21 cellular contexts compared by ENCODE assay signal in genomic region chr10:124164252-124164651, GRCh38.
"Had no signal": no experiment of that assay in that cellular context is flagged by ENCODE, and none has a peak within 500 bp of the region (broad histone marks: within the 10 kb centered on the region; RNA-seq: fewer than 3 reads in every experiment).

No MANE protein-coding gene starts in this region.

- DNase-seq: activated CD4-positive, alpha-beta memory T cell treated with anti-CD3 and anti-CD28 coated beads for 36 hours; activated CD4-positive, alpha-beta T cell treated with anti-CD3 and anti-CD28 coated beads for 48 hours; activated gamma-delta T cell; activated naive CD4-positive, alpha-beta T cell treated with anti-CD3 and anti-CD28 coated beads, Interleukin-2, amount 50 U/mL, for 16 hours; activated naive CD8-positive, alpha-beta T cell treated with anti-CD3 and anti-CD28 coated beads, Interleukin-2, amount 50 U/mL, for 24 hours; activated T-cell treated with anti-CD3 and anti-CD28 coated beads for 4 hours; body of pancreas; effector memory CD4-positive, alpha-beta T cell; gastrocnemius medialis; hypothalamus; left ventricle myocardium superior; mammary epithelial cell; mucosa of descending colon; naive thymus-derived CD4-positive, alpha-beta T cell; right cardiac atrium; stimulated activated CD4-positive, alpha-beta T cell treated with anti-CD3 and anti-CD28 coated beads, Interleukin-1b, Interleukin-23, amount 100 ng/mL, for 48 hours; substantia nigra; T-helper 9 cell; thyroid gland had no signal

- H3K4me1 ChIP-seq: body of pancreas, gastrocnemius medialis, thyroid gland had no signal

- ATAC-seq: activated naive CD8-positive, alpha-beta T cell treated with anti-CD3 and anti-CD28 coated beads, Interleukin-2, amount 50 U/mL, for 24 hours; body of pancreas; gastrocnemius medialis; left ventricle myocardium superior; mucosa of descending colon; naive thymus-derived CD4-positive, alpha-beta T cell; right cardiac atrium had no signal

- H3K36me3 ChIP-seq: cardiac muscle cell, gastrocnemius medialis, thyroid gland had no signal

- H3K27ac ChIP-seq: body of pancreas, cardiac muscle cell, gastrocnemius medialis, skin epidermis, thyroid gland had no signal

- H3K27me3 ChIP-seq: body of pancreas, gastrocnemius medialis, thyroid gland had no signal

- H3K9me3 ChIP-seq: body of pancreas, gastrocnemius medialis, mucosa of descending colon, thyroid gland had no signal

- H3K4me3 ChIP-seq: body of pancreas, cardiac muscle cell, gastrocnemius medialis, mucosa of descending colon, skin epidermis, thyroid gland had no signal
